Comparison of ENCODE assay signal across 14 cellular contexts in the genomic region with DNA sequence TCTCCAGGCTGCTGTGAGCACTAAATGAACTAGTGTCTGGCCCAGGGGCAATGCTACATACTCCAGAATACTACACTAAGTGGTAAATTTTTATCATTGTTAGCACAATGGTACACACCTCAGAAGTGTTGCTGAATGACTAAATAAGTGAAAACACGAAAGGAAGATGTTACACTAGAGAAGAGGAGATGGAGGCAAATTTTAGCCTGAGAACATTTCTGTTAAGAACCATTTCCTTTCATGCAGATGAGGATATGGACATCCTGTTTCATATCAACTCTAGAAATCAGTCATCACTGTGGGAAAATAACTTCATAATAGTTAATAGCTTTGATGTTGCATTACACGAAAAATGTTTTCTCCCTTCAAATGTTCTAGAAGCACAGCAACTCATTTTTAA.
DNase-seq lines count a peak whose midpoint lies in the region; ATAC-seq, FAIRE-seq and TF ChIP-seq lines count a peak whose summit lies in the region.
"Had no signal": no experiment of that assay in that cellular context is flagged by ENCODE, and none has a peak within 500 bp of the region (broad histone marks: within the 10 kb centered on the region; RNA-seq: fewer than 3 reads in every experiment).

No MANE protein-coding gene starts in this region.

- no peak for TF ChIP-seq CTCF in GM10248 (IDR thresholded peaks at IDR 0.05; ENCODE audit: control extremely low read depth, extremely low read depth, low read depth, missing control alignments)
- TF ChIP-seq CTCF in kidney (IDR thresholded peaks at IDR 0.05; ENCODE audit: borderline replicate concordance, extremely low read depth, insufficient read depth) = no peak
- no peak for TF ChIP-seq CTCF in SK-N-SH (IDR thresholded peaks at IDR 0.05)

- peaks cover 20% of the 10 kb centered on the region for H3F3A ChIP-seq in SK-N-SH (replicated peaks; ENCODE audit: insufficient read depth)

- H2AFZ ChIP-seq in SK-N-SH (ENCODE audit: low read depth) = no peak overlapping the region

- no peaks in the 10 kb centered on the region for H4K20me1 ChIP-seq in SK-N-SH (ENCODE audit: insufficient read depth)

- no peaks in the 10 kb centered on the region for H3K36me3 ChIP-seq in kidney (ENCODE audit: control insufficient read depth in 1 of 2, insufficient read depth in 2 of 2, low read length in 2 of 2)
- no peaks in the 10 kb centered on the region for H3K36me3 ChIP-seq in SK-N-SH (replicated peaks in 1 of 2; ENCODE audit: control insufficient read depth in 1 of 2, insufficient read depth in 2 of 2, low read length in 1 of 2)

- H3K9me2 ChIP-seq in SK-N-SH = no peaks in the 10 kb centered on the region

- TF ChIP-seq RAD21 in SK-N-SH (IDR thresholded peaks at IDR 0.05; ENCODE audit: low read length) = no peak

- H3K4me1 ChIP-seq in kidney (ENCODE audit: control insufficient read depth in 1 of 2, insufficient read depth in 1 of 2, low read depth in 1 of 2, low read length in 2 of 2) = peaks cover 0 to 6% of the 10 kb centered on the region in 2 donors
- H3K4me1 ChIP-seq in SK-N-SH (ENCODE audit: control insufficient read depth in 1 of 2, insufficient read depth in 2 of 2, low read depth in 1 of 2, low read length in 1 of 2) = peaks cover 4 to 23% of the 10 kb centered on the region in 2 experiments; a peak in 3 of 4 replicates

- FAIRE-seq in kidney (lab: Jason Lieb, UNC) = no peak

- H3K27ac ChIP-seq in kidney (ENCODE audit: low read depth in 2 of 2, low read length in 2 of 2) (no peak overlapping the region), SK-N-SH (ENCODE audit: low read depth in 2 of 2, low read length in 1 of 2) (no peak overlapping the region), caudate nucleus (ENCODE audit: low read depth, low read length) (no peak overlapping the region)
- H3K27ac ChIP-seq: C4-2B had no signal

- H3K4me1 Mint-ChIP-seq in activated CD4-positive, alpha-beta memory T cell treated with anti-CD3 and anti-CD28 coated beads, Interleukin-2, amount 10 ng/mL, durations not matched to agents 7 days and 5 days = peaks cover 72% of the 10 kb centered on the region

- POLR2A ChIA-PET in GM10248 (lab: Yijun Ruan, JAX) = no interaction called here
- POLR2A ChIA-PET in activated CD4-positive, alpha-beta memory T cell treated with anti-CD3 and anti-CD28 coated beads, Interleukin-2, amount 10 ng/mL, durations not matched to agents 7 days and 5 days (lab: Charles Lee) = interaction anchor here (1.5 to 2.2 kb wide), 3 partner anchors 12 to 126 kb away, joined by 4 to 8 read pairs (median 6); partner anchors contain the start of gene STK17B
- POLR2A ChIA-PET in SK-N-SH (lab: Yijun Ruan, JAX) = no interaction called here

- H3K27me3 ChIP-seq in SK-N-SH (ENCODE audit: insufficient read depth) = no peaks in the 10 kb centered on the region

- H3K4me3 ChIP-seq in kidney (ENCODE audit: low read length in 2 of 2) = no peak overlapping the region
- no peak overlapping the region for H3K4me3 ChIP-seq in SK-N-SH (ENCODE audit: low read depth in 2 of 2, low read length in 1 of 2)

- H3K9me3 ChIP-seq in kidney (ENCODE audit: control insufficient read depth in 1 of 2, low read length in 2 of 2) (no peaks in the 10 kb centered on the region), SK-N-SH (no peaks in the 10 kb centered on the region)

- CTCF ChIA-PET in GM10248 (lab: Yijun Ruan, JAX) = interaction anchor here (1.6 to 4.2 kb wide), 2 partner anchors 11 to 211 kb away, joined by 5 to 22 read pairs; no protein-coding TSS in a partner anchor
- CTCF ChIA-PET in activated CD4-positive, alpha-beta memory T cell treated with anti-CD3 and anti-CD28 coated beads, Interleukin-2, amount 10 ng/mL, durations not matched to agents 7 days and 5 days (lab: Charles Lee) = interaction anchor here (1.0 kb wide), 1 partner anchor 9 kb away, joined by 4 read pairs; no protein-coding TSS in a partner anchor
- CTCF ChIA-PET in SK-N-SH (lab: Yijun Ruan, JAX) = interaction anchor here (0.9 to 1.5 kb wide), 2 partner anchors 9 to 48 kb away, joined by 3 to 4 read pairs; no protein-coding TSS in a partner anchor

- DNase-seq in GM10248 (ENCODE audit: extremely low spot score) (peak; percentile 18), GOT3 (lab: John Stamatoyannopoulos, UW) (no peak), kidney (no peak), SK-N-SH (no peak), caudate nucleus (lab: John Stamatoyannopoulos, UW) (no peak)
- DNase-seq in activated CD4-positive, alpha-beta memory T cell treated with anti-CD3 and anti-CD28 coated beads, Interleukin-2, amount 10 ng/mL, durations not matched to agents 7 days and 5 days = no peak
- DNase-seq: effector CD4-positive, alpha-beta T cell; foreskin melanocyte; KG1; NCI-H2081; substantia nigra had no signal

- intact Hi-C loops in kidney (cut with DNase I) = no loop called here

- no peaks in the 10 kb centered on the region for H3K79me2 ChIP-seq in SK-N-SH (ENCODE audit: insufficient read depth)

- WGBS in SK-N-SH (ENCODE audit: low lambda C conversion rate) = 50% methylated on average over 2 of the region's 2 CpGs

- H3K27me3 Mint-ChIP-seq in activated CD4-positive, alpha-beta memory T cell treated with anti-CD3 and anti-CD28 coated beads, Interleukin-2, amount 10 ng/mL, durations not matched to agents 7 days and 5 days = no peaks in the 10 kb centered on the region

- no peak overlapping the region for H3K4me2 ChIP-seq in SK-N-SH

- H3K9ac ChIP-seq in kidney (ENCODE audit: low read length in 2 of 2) (no peak overlapping the region), SK-N-SH (no peak overlapping the region)

- H3K9me3 Mint-ChIP-seq in activated CD4-positive, alpha-beta memory T cell treated with anti-CD3 and anti-CD28 coated beads, Interleukin-2, amount 10 ng/mL, durations not matched to agents 7 days and 5 days = no peaks in the 10 kb centered on the region

- TF ChIP-seq EP300 in SK-N-SH (IDR thresholded peaks at IDR 0.05; ENCODE audit: borderline replicate concordance in 1 of 2, low read depth in 1 of 2, low read length in 1 of 2) = no peak

- peak overlapping the region; percentile 3 for H3K27ac Mint-ChIP-seq in activated CD4-positive, alpha-beta memory T cell treated with anti-CD3 and anti-CD28 coated beads, Interleukin-2, amount 10 ng/mL, durations not matched to agents 7 days and 5 days

- ATAC-seq in GM18867 (IDR thresholded peaks at IDR 0.05; ENCODE audit: unreplicated experiment) = peak; percentile 39
- peak; percentile 38 for ATAC-seq in HG03060 (IDR thresholded peaks at IDR 0.05; ENCODE audit: low read depth, unreplicated experiment)

- H3K4me3 Mint-ChIP-seq in activated CD4-positive, alpha-beta memory T cell treated with anti-CD3 and anti-CD28 coated beads, Interleukin-2, amount 10 ng/mL, durations not matched to agents 7 days and 5 days = no peak overlapping the region

- peaks cover under 1% of the 10 kb centered on the region for H3K36me3 Mint-ChIP-seq in activated CD4-positive, alpha-beta memory T cell treated with anti-CD3 and anti-CD28 coated beads, Interleukin-2, amount 10 ng/mL, durations not matched to agents 7 days and 5 days (ENCODE audit: low read depth)

TF ChIP-seq in SK-N-SH, 30 proteins besides CTCF, POLR2A, EP300 and RAD21:
- TF ChIP-seq RXRA (IDR thresholded peaks at IDR 0.05; ENCODE audit: borderline replicate concordance, low read depth) = no peak
- no peak for TF ChIP-seq TCF12 (IDR thresholded peaks at IDR 0.05)
- TF ChIP-seq FOXJ3 (CRISPR knock-in tag; IDR thresholded peaks at IDR 0.05) = no peak
- TF ChIP-seq JUND (IDR thresholded peaks at IDR 0.05) = no peak
- TF ChIP-seq FOSL2 (IDR thresholded peaks at IDR 0.05; ENCODE audit: borderline replicate concordance, low read depth) = no peak
- no peak for TF ChIP-seq NRF1 (IDR thresholded peaks at IDR 0.05; ENCODE audit: low read depth, low read length)
- no peak for TF ChIP-seq ELF1 (IDR thresholded peaks at IDR 0.05)
- no peak for TF ChIP-seq TAF1 (IDR thresholded peaks at IDR 0.05; ENCODE audit: borderline replicate concordance, low read depth, low read length)
- no peak for TF ChIP-seq MEF2A (IDR thresholded peaks at IDR 0.05; ENCODE audit: borderline replicate concordance, low read depth)
- TF ChIP-seq GABPA (IDR thresholded peaks at IDR 0.05; ENCODE audit: low read depth) = no peak
- TF ChIP-seq PBX3 (IDR thresholded peaks at IDR 0.05) = no peak
